Comparison of ENCODE assay signal across 19 cellular contexts in genomic region chr6:154106251-154106650, GRCh38.
DNase-seq lines count a peak whose midpoint lies in the region; ATAC-seq, FAIRE-seq and TF ChIP-seq lines count a peak whose summit lies in the region.
"Had no signal": no experiment of that assay in that cellular context is flagged by ENCODE, and none has a peak within 500 bp of the region (broad histone marks: within the 10 kb centered on the region; RNA-seq: fewer than 3 reads in every experiment).

No MANE protein-coding gene starts in this region.

- H3K9ac ChIP-seq in HepG2 (ENCODE audit: insufficient read depth, low read depth, low read length): no peak overlapping the region

- DNase-seq in HepG2 (ENCODE audit: low spot score) (no peak), right lobe of liver (no peak), bronchial epithelial cell (ENCODE audit: low read depth) (peak; percentile 50), lower lobe of right lung (no peak), NCI-H187 treated with DMSO at 0.1 percent for 48 hours (lab: John Stamatoyannopoulos, UW) (no peak)
- no peak for DNase-seq in CD8-positive, alpha-beta memory T cell
- DNase-seq: ACHN; BE2C; C1 segment of cervical spinal cord; Caco-2; CD4-positive, CD25-positive, alpha-beta regulatory T cell; H9; IMR-90 had no signal

- H3K4me1 ChIP-seq in HepG2 (ENCODE audit: insufficient read depth, low read length): no peaks in the 10 kb centered on the region
- H3K4me1 ChIP-seq in right lobe of liver: no peaks in the 10 kb centered on the region
- H3K4me1 ChIP-seq in lower lobe of right lung: no peaks in the 10 kb centered on the region
- H3K4me1 ChIP-seq in CD8-positive, alpha-beta memory T cell (ENCODE audit: insufficient read depth, low read length): no peaks in the 10 kb centered on the region
- H3K4me1 ChIP-seq: BE2C, Caco-2 had no signal

- WGBS in HepG2 (ENCODE audit: low lambda C conversion rate): 26% methylated on average over 2 of the region's 2 CpGs
- WGBS in right lobe of liver (ENCODE audit: insufficient coverage, low coverage, low lambda C conversion rate, missing lambda C conversion rate): 52% methylated on average over 2 of the region's 2 CpGs

- H3K27ac Mint-ChIP-seq in CD8-positive, alpha-beta memory T cell: no peak overlapping the region
- H3K27ac Mint-ChIP-seq: CD4-positive, CD25-positive, alpha-beta regulatory T cell; H9 had no signal

- H3K4me3 ChIP-seq in HepG2 (replicated peaks in 1 of 3; ENCODE audit: insufficient read depth in 1 of 3, low read depth in 2 of 3, low read length in 3 of 3) (no peak overlapping the region), right lobe of liver (no peak overlapping the region), bronchial epithelial cell (ENCODE audit: low read depth, low read length) (no peak overlapping the region), lower lobe of right lung (no peak overlapping the region)
- H3K4me3 ChIP-seq in CD8-positive, alpha-beta memory T cell (ENCODE audit: low read length): no peak overlapping the region

- peaks cover 0 to 5% (median 4%) of the 10 kb centered on the region in 5 donors for H3K9me3 Mint-ChIP-seq in CD8-positive, alpha-beta memory T cell
- H3K9me3 Mint-ChIP-seq: H9 had no signal

- no peak overlapping the region for H3K4me3 Mint-ChIP-seq in CD8-positive, alpha-beta memory T cell
- H3K4me3 Mint-ChIP-seq: CD4-positive, CD25-positive, alpha-beta regulatory T cell; H9 had no signal

- BruUV-seq in HepG2 (replicated peaks; lab: Mats Ljungman, UMichigan): no TSS peak

- peaks cover 9 to 32% of the 10 kb centered on the region in 2 donors for H3K27me3 Mint-ChIP-seq in CD8-positive, alpha-beta memory T cell

- no peaks in the 10 kb centered on the region for H4K20me1 ChIP-seq in HepG2 (ENCODE audit: insufficient read depth, low read length)

- POLR2A ChIA-PET in HepG2 (lab: Yijun Ruan, JAX): no interaction called here
- POLR2A ChIA-PET in CD8-positive, alpha-beta memory T cell (lab: Charles Lee): no interaction called here

- TF ChIP-seq EP300 in HepG2 (IDR thresholded peaks at IDR 0.05; ENCODE audit: low read depth in 2 of 2, low read length in 2 of 2) (no peak), HepG2 (CRISPR knock-in tag; IDR thresholded peaks at IDR 0.05; ENCODE audit: borderline replicate concordance) (no peak)

- FAIRE-seq in HepG2 (lab: Jason Lieb, UNC): no peak
- no peak for FAIRE-seq in bronchial epithelial cell (lab: Jason Lieb, UNC)
- FAIRE-seq: D721Med, G401.6, GM12891, GM19239, H1 had no signal

- H3K36me3 Mint-ChIP-seq in CD8-positive, alpha-beta memory T cell: no peaks in the 10 kb centered on the region
- H3K36me3 Mint-ChIP-seq: CD4-positive, CD25-positive, alpha-beta regulatory T cell had no signal

- no peak for TF ChIP-seq POLR2A in HepG2 (IDR thresholded peaks at IDR 0.05; ENCODE audit: insufficient read depth in 1 of 2, low read depth in 2 of 2, low read length in 2 of 2)
- no peak for TF ChIP-seq POLR2A in right lobe of liver (IDR thresholded peaks at IDR 0.05)

- intact Hi-C loops in HepG2 (cut with micrococcal nuclease; ENCODE audit: unreplicated experiment): no loop called here
- intact Hi-C loops in right lobe of liver (cut with DNase I): no loop called here
- intact Hi-C loops in lower lobe of right lung (cut with DNase I): no loop called here

- H3K27ac ChIP-seq in HepG2 (ENCODE audit: extremely low read length, insufficient read depth, low read length): no peak overlapping the region
- H3K27ac ChIP-seq in right lobe of liver: no peak overlapping the region
- no peak overlapping the region for H3K27ac ChIP-seq in lower lobe of right lung
- no peak overlapping the region for H3K27ac ChIP-seq in CD8-positive, alpha-beta memory T cell (ENCODE audit: low read depth, low read length)

- H3K9me3 ChIP-seq in HepG2 (ENCODE audit: low read length) (no peaks in the 10 kb centered on the region), right lobe of liver (no peaks in the 10 kb centered on the region), lower lobe of right lung (no peaks in the 10 kb centered on the region)
- no peaks in the 10 kb centered on the region for H3K9me3 ChIP-seq in CD8-positive, alpha-beta memory T cell (ENCODE audit: low read length)
- H3K9me3 ChIP-seq: BE2C, Caco-2 had no signal

- no peaks in the 10 kb centered on the region for H3K4me1 Mint-ChIP-seq in CD8-positive, alpha-beta memory T cell
- H3K4me1 Mint-ChIP-seq: CD4-positive, CD25-positive, alpha-beta regulatory T cell; H9 had no signal

- no peaks in the 10 kb centered on the region for H3K79me2 ChIP-seq in HepG2 (ENCODE audit: insufficient read depth, low read length)

- TF ChIP-seq CTCF in HepG2 (CRISPR knock-in tag; IDR thresholded peaks at IDR 0.05): no peak
- no peak for TF ChIP-seq CTCF in right lobe of liver (IDR thresholded peaks at IDR 0.05)
- no peak for TF ChIP-seq CTCF in bronchial epithelial cell (IDR thresholded peaks at IDR 0.05; ENCODE audit: insufficient read depth, low read length, severe bottlenecking)
- TF ChIP-seq CTCF in lower lobe of right lung (IDR thresholded peaks at IDR 0.05): no peak

- TF ChIP-seq RAD21 in HepG2 (CRISPR knock-in tag; IDR thresholded peaks at IDR 0.05): no peak

- in situ Hi-C loops in HepG2 (cut with HindIII; ENCODE audit: extremely low pct_ligation_motif_present, low pct_unique_long_range_greater_than_20kb): no loop called here

- H3K4me2 ChIP-seq in HepG2 (ENCODE audit: low read depth, low read length): no peak overlapping the region

- no peak overlapping the region for H2AFZ ChIP-seq in HepG2 (ENCODE audit: low read length)

- H3K36me3 ChIP-seq in HepG2 (replicated peaks in 1 of 2; ENCODE audit: control insufficient read depth in 1 of 2, insufficient read depth in 2 of 2, low read length in 2 of 2) (no peaks in the 10 kb centered on the region), right lobe of liver (no peaks in the 10 kb centered on the region), bronchial epithelial cell (ENCODE audit: control insufficient read depth, insufficient read depth, low read length) (no peaks in the 10 kb centered on the region), lower lobe of right lung (no peaks in the 10 kb centered on the region)
- no peaks in the 10 kb centered on the region for H3K36me3 ChIP-seq in CD8-positive, alpha-beta memory T cell (ENCODE audit: insufficient read depth, low read length)
- H3K36me3 ChIP-seq: BE2C had no signal

- ATAC-seq in HepG2 (no peak), right lobe of liver (no peak), lower lobe of right lung (peak; percentile 57 to 78), HG02642 (IDR thresholded peaks at IDR 0.05; ENCODE audit: poor library complexity, unreplicated experiment) (no peak)

- CTCF ChIA-PET in HepG2 (lab: Yijun Ruan, JAX; ENCODE audit: low intra/inter-chr PET ratio, low total read pairs): no interaction called here
- CTCF ChIA-PET in CD8-positive, alpha-beta memory T cell (lab: Charles Lee): no interaction called here

- H3K27me3 ChIP-seq in HepG2 (ENCODE audit: control insufficient read depth in 1 of 2, insufficient read depth in 2 of 2, low read length in 2 of 2) (peaks cover 0 to 10% of the 10 kb centered on the region in 2 experiments; a peak in 1 of 5 replicates), right lobe of liver (no peaks in the 10 kb centered on the region), bronchial epithelial cell (ENCODE audit: control insufficient read depth, insufficient read depth, low read length) (no peaks in the 10 kb centered on the region), lower lobe of right lung (ENCODE audit: low read depth) (no peaks in the 10 kb centered on the region)
- no peaks in the 10 kb centered on the region for H3K27me3 ChIP-seq in CD8-positive, alpha-beta memory T cell (ENCODE audit: insufficient read depth, low read length, poor library complexity, severe bottlenecking)
- H3K27me3 ChIP-seq: BE2C had no signal

TF ChIP-seq in HepG2, 621 proteins besides CTCF, POLR2A, EP300 and RAD21:
- TF ChIP-seq BRF2 (CRISPR knock-in tag; IDR thresholded peaks at IDR 0.05) (no peak), CEBPB (IDR thresholded peaks at IDR 0.05; ENCODE audit: borderline replicate concordance, low read depth, low read length) (0 out of 2 replicates have a peak, but pooled peaks have one; percentile 2)

Comparison
In these comparisons a context has a peak if more than half of its experiments do, and no peak if none do; other contexts are left out.
1. ATAC-seq: peak in lower lobe of right lung (2 of 2); none in HepG2 (single experiment), right lobe of liver (0 of 4) and HG02642 (single experiment).